ENCODE assay signal across 24 cellular contexts in the genomic region with DNA sequence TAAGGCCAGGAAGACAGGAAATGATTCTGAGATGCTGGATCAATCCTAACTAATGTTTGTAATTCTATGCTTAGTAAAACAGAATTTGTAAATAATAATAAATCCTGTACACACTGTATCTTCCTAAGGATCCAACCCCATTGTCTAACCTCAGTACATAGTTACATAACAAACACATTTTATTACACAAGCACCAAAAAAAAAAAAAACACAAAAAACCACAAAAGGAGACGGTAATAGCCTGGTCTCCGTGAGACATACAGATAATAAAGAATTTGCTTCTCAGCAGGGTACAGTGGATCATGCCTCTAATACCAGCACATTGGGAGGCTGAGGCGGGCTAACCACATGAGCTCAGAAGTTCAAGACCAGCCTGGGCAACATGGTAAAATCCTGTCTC.
A peak's percentile ranks its signal among the peaks of the same experiment; 100 is the strongest.
DNase-seq lines count a peak whose midpoint lies in the region; TF ChIP-seq lines count a peak whose summit lies in the region.
"Had no signal": no experiment of that assay in that cellular context is flagged by ENCODE, and none has a peak within 500 bp of the region (broad histone marks: within the 10 kb centered on the region; RNA-seq: fewer than 3 reads in every experiment).

No MANE protein-coding gene starts in this region.

- H3K9ac ChIP-seq in GM23248, result no peak overlapping the region
- no peak overlapping the region for H3K9ac ChIP-seq in mammary epithelial cell (ENCODE audit: insufficient read depth, low read length)

- no peak overlapping the region for H3K4me2 ChIP-seq in GM23248 (ENCODE audit: unreplicated experiment)
- H3K4me2 ChIP-seq in mammary epithelial cell (ENCODE audit: insufficient read depth, low read depth, low read length), result no peak overlapping the region

- DNase-seq in GM23248, result peak; percentile 45
- DNase-seq in M059J (ENCODE audit: low read depth), result peak; percentile 2
- DNase-seq in mammary epithelial cell, result peak; percentile 43
- DNase-seq in iris pigment epithelial cell (ENCODE audit: low read depth), result peak; percentile 19
- DNase-seq in NCI-H748 (lab: John Stamatoyannopoulos, UW; ENCODE audit: unreplicated experiment), result no peak
- no peak for DNase-seq in NCI-H1930 (lab: John Stamatoyannopoulos, UW)
- DNase-seq in retina, result no peak
- no peak for DNase-seq in NCI-H748 treated with DMSO at 0.1 percent for 48 hours (lab: John Stamatoyannopoulos, UW)
- DNase-seq: activated CD4-positive, alpha-beta T cell treated with anti-CD3 and anti-CD28 coated beads for 1 hour; activated CD8-positive, alpha-beta T cell treated with anti-CD3 and anti-CD28 coated beads, Interleukin-2, amount 10 ng/mL, durations not matched to agents 7 days and 5 days; activated gamma-delta T cell; caudate nucleus; CD8-positive, alpha-beta memory T cell; foreskin keratinocyte; HCEC 1CT; Karpas-422; left colon; naive thymus-derived CD4-positive, alpha-beta T cell; NCI-H2081 treated with DMSO at 0.1 percent for 48 hours; nucleus accumbens; SHP77 treated with DMSO at 0.1 percent for 48 hours; T-helper 1 cell; upper lobe of right lung had no signal

- no peak overlapping the region for H2AFZ ChIP-seq in GM23248
- H2AFZ ChIP-seq in mammary epithelial cell (ENCODE audit: low read depth, low read length), result no peak overlapping the region

- H3F3A ChIP-seq in GM23248 (ENCODE audit: insufficient read depth), result no peaks in the 10 kb centered on the region

- dilution Hi-C loops in mammary epithelial cell (cut with HindIII; ENCODE audit: low sequenced_read_pairs), result no loop called here

- BruUV-seq in mammary epithelial cell (replicated peaks; lab: Mats Ljungman, UMichigan), result no TSS peak

- H3K4me3 ChIP-seq in GM23248, result no peak overlapping the region
- H3K4me3 ChIP-seq in mammary epithelial cell (replicated peaks in 1 of 3; ENCODE audit: insufficient read depth in 1 of 3, low read depth in 2 of 3, low read length in 3 of 3), result no peak overlapping the region
- H3K4me3 ChIP-seq: GM12878, upper lobe of right lung had no signal

- H3K27me3 ChIP-seq in GM23248 (replicated peaks; ENCODE audit: insufficient read depth) (no peaks in the 10 kb centered on the region), mammary epithelial cell (ENCODE audit: insufficient read depth, low read length) (no peaks in the 10 kb centered on the region)
- H3K27me3 ChIP-seq: foreskin keratinocyte, upper lobe of right lung had no signal

- CTCF ChIA-PET in mammary epithelial cell (lab: Charles Lee; ENCODE audit: low non-redundant PET), result no interaction called here

- H3K4me1 ChIP-seq in GM23248 (ENCODE audit: insufficient read depth), result peaks cover 7% of the 10 kb centered on the region; the same call in 1 of the 2 replicates
- peaks cover 21% of the 10 kb centered on the region for H3K4me1 ChIP-seq in mammary epithelial cell (ENCODE audit: insufficient read depth, low read length)

- intact Hi-C loops in mammary epithelial cell (cut with micrococcal nuclease), result no loop called here

- 53 to 58% methylated on average over 3 of the region's 3 CpGs for WGBS in GM23248 (ENCODE audit: low coverage in 1 of 2, low lambda C conversion rate in 2 of 2, missing lambda C conversion rate in 2 of 2), 2 experiments
- WGBS in mammary epithelial cell (ENCODE audit: low coverage, missing lambda C conversion rate), result 6% methylated on average over 3 of the region's 3 CpGs

- H3K27ac ChIP-seq in GM23248 (no peak overlapping the region), mammary epithelial cell (ENCODE audit: insufficient read depth, low read depth, low read length) (no peak overlapping the region)
- H3K27ac ChIP-seq: foreskin keratinocyte, upper lobe of right lung had no signal

- H3K9me2 ChIP-seq in GM23248 (ENCODE audit: insufficient read depth), result no peaks in the 10 kb centered on the region

- no peaks in the 10 kb centered on the region for H3K36me3 ChIP-seq in GM23248 (ENCODE audit: low read depth)
- no peaks in the 10 kb centered on the region for H3K36me3 ChIP-seq in mammary epithelial cell (ENCODE audit: insufficient read depth, low read length)
- H3K36me3 ChIP-seq: upper lobe of right lung had no signal

- H3K79me2 ChIP-seq in GM23248 (ENCODE audit: insufficient read depth) (peaks cover 23% of the 10 kb centered on the region), mammary epithelial cell (ENCODE audit: insufficient read depth, low read length) (no peaks in the 10 kb centered on the region)

- no peaks in the 10 kb centered on the region; the same call in 1 of the 2 replicates for H4K20me1 ChIP-seq in GM23248 (ENCODE audit: insufficient read depth)
- no peaks in the 10 kb centered on the region for H4K20me1 ChIP-seq in mammary epithelial cell (ENCODE audit: insufficient read depth, low read length)

- H3K9me3 ChIP-seq in GM23248 (ENCODE audit: low read depth) (no peaks in the 10 kb centered on the region), mammary epithelial cell (replicated peaks; ENCODE audit: insufficient read depth, low read length) (no peaks in the 10 kb centered on the region)
- H3K9me3 ChIP-seq: upper lobe of right lung had no signal

- in situ Hi-C loops in GM23248 (cut with MboI) (no loop called here), mammary epithelial cell (cut with MboI; ENCODE audit: low sequenced_read_pairs in 2 of 2) (no loop called here)

- TF ChIP-seq CTCF in mammary epithelial cell (conservative IDR thresholded peaks at IDR 0.05 in 1 of 2, IDR thresholded peaks at IDR 0.05 in 1 of 2; ENCODE audit: extremely low read depth in 1 of 2, insufficient read depth in 1 of 2, low read depth in 1 of 2, low read length in 2 of 2), result no peak

Comparison
In these comparisons a context has a peak if more than half of its experiments do, and no peak if none do; other contexts are left out.
1. DNase-seq: peak in GM23248 (single experiment), M059J (single experiment), mammary epithelial cell (single experiment) and iris pigment epithelial cell (single experiment); none in NCI-H748 (single experiment), NCI-H1930 (0 of 2), retina (single experiment) and NCI-H748 treated with DMSO at 0.1 percent for 48 hours (single experiment).